In the genomic region with DNA sequence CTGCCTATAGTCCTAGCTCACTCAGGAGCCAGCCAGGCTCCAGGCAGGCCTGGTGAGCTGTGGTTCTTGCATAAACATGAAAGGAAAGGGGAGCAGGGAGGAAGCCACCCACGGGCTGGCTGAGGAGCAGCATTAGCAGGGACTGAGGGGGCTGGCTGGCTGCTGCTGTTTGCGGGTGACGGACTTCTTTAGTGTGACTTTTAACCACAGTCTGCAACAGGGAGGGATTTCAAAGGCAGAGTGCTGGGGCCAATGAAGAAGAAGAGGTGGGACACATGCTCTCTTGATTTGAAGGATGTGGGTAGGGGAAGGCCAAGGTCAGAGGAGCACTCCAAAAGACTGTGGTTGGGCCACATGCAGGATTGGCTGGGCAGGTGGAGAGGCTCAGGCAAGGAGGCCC, we compare ENCODE assay signal across 29 cellular contexts.
"Had no signal": no experiment of that assay in that cellular context is flagged by ENCODE, and none has a peak within 500 bp of the region (broad histone marks: within the 10 kb centered on the region; RNA-seq: fewer than 3 reads in every experiment).

No MANE protein-coding gene starts in this region.

- H3K36me3 Mint-ChIP-seq: activated naive CD8-positive, alpha-beta T cell; naive thymus-derived CD4-positive, alpha-beta T cell; stimulated activated effector memory CD8-positive, alpha-beta T cell treated with anti-CD3 and anti-CD28 coated beads, Interleukin-12 subunit alpha, Interleukin-12 subunit beta, amount 100 ng/mL, for 72 hours; type B pancreatic cell had no signal

- H3K27me3 ChIP-seq: ascending aorta, cardiac muscle cell, colonic mucosa, sigmoid colon, vagina had no signal

- H3K9ac ChIP-seq: parathyroid adenoma had no signal

- H3K79me2 ChIP-seq: parathyroid adenoma had no signal

- H3K4me1 ChIP-seq: ascending aorta, colonic mucosa, parathyroid adenoma, psoas muscle, vagina had no signal

- H3K4me1 Mint-ChIP-seq: activated CD4-positive, alpha-beta memory T cell treated with anti-CD3 and anti-CD28 coated beads, Interleukin-2, amount 10 ng/mL, durations not matched to agents 7 days and 5 days; activated CD4-positive, alpha-beta T cell treated with anti-CD3 and anti-CD28 coated beads, Interleukin-2, amount 10 ng/mL, durations not matched to agents 7 days and 5 days had no signal

- ATAC-seq: naive thymus-derived CD4-positive, alpha-beta T cell; psoas muscle; stimulated activated effector memory CD8-positive, alpha-beta T cell treated with anti-CD3 and anti-CD28 coated beads, Interleukin-12 subunit alpha, Interleukin-12 subunit beta, amount 100 ng/mL, for 72 hours had no signal

- H3K4me3 ChIP-seq: ascending aorta, cardiac muscle cell, colonic mucosa, psoas muscle, sigmoid colon, thoracic aorta, vagina had no signal

- H3K9me3 Mint-ChIP-seq: activated CD4-positive, alpha-beta memory T cell treated with anti-CD3 and anti-CD28 coated beads, Interleukin-2, amount 10 ng/mL, durations not matched to agents 7 days and 5 days; activated CD4-positive, alpha-beta T cell treated with anti-CD3 and anti-CD28 coated beads, Interleukin-2, amount 10 ng/mL, durations not matched to agents 7 days and 5 days; activated T-helper 2 cell treated with anti-CD3 and anti-CD28 coated beads, Interferon-gamma antibody, Interleukin-2, Interleukin-4, amounts not matched to agents 10 μg/mL and 5 μg/mL and 100 μg/mL, durations not matched to agents 14 hours and 24 hours and 36 hours; brain; stimulated activated effector memory CD8-positive, alpha-beta T cell treated with anti-CD3 and anti-CD28 coated beads, Interleukin-12 subunit alpha, Interleukin-12 subunit beta, amount 100 ng/mL, for 72 hours; stimulated activated naive CD8-positive, alpha-beta T cell treated with anti-CD3 and anti-CD28 coated beads, Interleukin-15, Interleukin-2, amounts not matched to agents 100 ng/mL and 50 ng/mL, for 24 hours; T-helper 1 cell treated with Interleukin-12 subunit alpha and Interleukin-12 subunit beta and Interleukin-4 antibody, amounts not matched to agents 30 μg/mL and 1 μg/mL, for 36 hours; type B pancreatic cell had no signal

- H3K4me3 Mint-ChIP-seq: activated CD4-positive, alpha-beta memory T cell treated with anti-CD3 and anti-CD28 coated beads, Interleukin-2, amount 10 ng/mL, durations not matched to agents 7 days and 5 days; activated CD4-positive, alpha-beta T cell treated with anti-CD3 and anti-CD28 coated beads, Interleukin-2, amount 10 ng/mL, durations not matched to agents 7 days and 5 days; activated naive CD8-positive, alpha-beta T cell; brain; naive thymus-derived CD4-positive, alpha-beta T cell; stimulated activated effector memory CD8-positive, alpha-beta T cell treated with anti-CD3 and anti-CD28 coated beads, Interleukin-12 subunit alpha, Interleukin-12 subunit beta, amount 100 ng/mL, for 72 hours; stimulated activated naive CD8-positive, alpha-beta T cell treated with anti-CD3 and anti-CD28 coated beads, Interleukin-15, Interleukin-2, amounts not matched to agents 100 ng/mL and 50 ng/mL, for 24 hours; T-helper 1 cell treated with Interleukin-12 subunit alpha and Interleukin-12 subunit beta and Interleukin-4 antibody, amounts not matched to agents 30 μg/mL and 1 μg/mL, for 36 hours; type B pancreatic cell had no signal

- H3K27ac Mint-ChIP-seq: activated CD4-positive, alpha-beta memory T cell treated with anti-CD3 and anti-CD28 coated beads, Interleukin-2, amount 10 ng/mL, durations not matched to agents 7 days and 5 days; activated CD4-positive, alpha-beta T cell treated with anti-CD3 and anti-CD28 coated beads, Interleukin-2, amount 10 ng/mL, durations not matched to agents 7 days and 5 days; activated naive CD8-positive, alpha-beta T cell; activated T-helper 2 cell treated with anti-CD3 and anti-CD28 coated beads, Interferon-gamma antibody, Interleukin-2, Interleukin-4, amounts not matched to agents 10 μg/mL and 5 μg/mL and 100 μg/mL, durations not matched to agents 14 hours and 24 hours and 36 hours; brain; naive thymus-derived CD4-positive, alpha-beta T cell; stimulated activated effector memory CD8-positive, alpha-beta T cell treated with anti-CD3 and anti-CD28 coated beads, Interleukin-12 subunit alpha, Interleukin-12 subunit beta, amount 100 ng/mL, for 72 hours; stimulated activated naive CD8-positive, alpha-beta T cell treated with anti-CD3 and anti-CD28 coated beads, Interleukin-15, Interleukin-2, amounts not matched to agents 100 ng/mL and 50 ng/mL, for 24 hours; T-helper 1 cell treated with Interleukin-12 subunit alpha and Interleukin-12 subunit beta and Interleukin-4 antibody, amounts not matched to agents 30 μg/mL and 1 μg/mL, for 36 hours; type B pancreatic cell had no signal

- H3K9me3 ChIP-seq: ascending aorta, colonic mucosa, psoas muscle, sigmoid colon, thoracic aorta, vagina had no signal

- H3K36me3 ChIP-seq: ascending aorta, cardiac muscle cell, colonic mucosa, sigmoid colon, thoracic aorta, vagina had no signal

- DNase-seq: activated CD4-positive, alpha-beta memory T cell treated with anti-CD3 and anti-CD28 coated beads, Interleukin-2, amount 10 ng/mL, durations not matched to agents 7 days and 5 days; activated CD4-positive, alpha-beta T cell treated with anti-CD3 and anti-CD28 coated beads for 1 hour; activated CD4-positive, alpha-beta T cell treated with anti-CD3 and anti-CD28 coated beads, Interleukin-2, amount 10 ng/mL, durations not matched to agents 7 days and 5 days; activated T-cell treated with anti-CD3 and anti-CD28 coated beads, Interleukin-2, amount 50 U/mL, for 48 hours; cerebellar nuclear complex; colonic mucosa; effector CD8-positive, alpha-beta T cell; head of caudate nucleus; hypothalamus; midbrain; naive thymus-derived CD4-positive, alpha-beta T cell; nucleus accumbens; psoas muscle; sigmoid colon; small intestine; stimulated activated CD4-positive, alpha-beta T cell treated with anti-CD3 and anti-CD28 coated beads, Interleukin-4, amount 100 ng/mL, for 24 hours; T-helper 9 cell had no signal

- H3K27me3 Mint-ChIP-seq: type B pancreatic cell had no signal

- H3K27ac ChIP-seq: ascending aorta, cardiac muscle cell, colonic mucosa, parathyroid adenoma, psoas muscle, sigmoid colon, thoracic aorta, vagina had no signal

- H2AFZ ChIP-seq: parathyroid adenoma had no signal
